18 cellular contexts compared by ENCODE assay signal in the genomic region with DNA sequence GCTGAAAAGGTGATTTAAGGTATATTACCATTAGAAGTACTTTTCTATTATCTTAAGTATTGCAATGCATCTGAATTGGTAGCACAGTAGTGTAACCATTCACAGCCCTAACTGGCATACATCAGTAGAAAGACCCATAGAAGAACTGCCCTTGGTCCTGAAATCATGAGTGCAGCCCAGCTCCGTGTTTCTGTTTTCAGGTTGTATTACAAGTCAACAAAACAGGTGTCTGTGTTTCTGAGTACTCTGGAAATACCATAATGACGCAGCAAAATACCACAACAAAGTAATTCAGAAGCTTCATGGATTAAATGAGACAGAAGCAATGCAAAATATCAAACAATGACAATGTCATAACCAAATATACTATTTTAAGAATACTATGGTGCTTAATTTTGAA.
"Had no signal": no experiment of that assay in that cellular context is flagged by ENCODE, and none has a peak within 500 bp of the region (broad histone marks: within the 10 kb centered on the region; RNA-seq: fewer than 3 reads in every experiment).

No MANE protein-coding gene starts in this region.

- H3K4me3 ChIP-seq: esophagus squamous epithelium, left ventricle myocardium inferior, pancreas, upper lobe of right lung had no signal

- H3K27ac Mint-ChIP-seq: activated naive CD4-positive, alpha-beta T cell treated with anti-CD3 and anti-CD28 coated beads, Interleukin-2, amount 50 U/mL, for 72 hours; stimulated activated naive CD8-positive, alpha-beta T cell treated with anti-CD3 and anti-CD28 coated beads, Interleukin-15, Interleukin-2, amounts not matched to agents 100 ng/mL and 50 ng/mL, for 24 hours had no signal

- ATAC-seq: activated CD4-positive, CD25-positive, alpha-beta regulatory T cell treated with anti-CD3 and anti-CD28 coated beads, Interleukin-2, amount 50 U/mL, for 24 hours; activated naive CD4-positive, alpha-beta T cell treated with anti-CD3 and anti-CD28 coated beads, Interleukin-2, amount 50 U/mL, for 72 hours; pancreas; upper lobe of right lung had no signal

- H3K36me3 ChIP-seq: brain microvascular endothelial cell, esophagus squamous epithelium, left ventricle myocardium inferior, pancreas, upper lobe of right lung had no signal

- H3K4me3 Mint-ChIP-seq: neural crest cell; stimulated activated naive CD8-positive, alpha-beta T cell treated with anti-CD3 and anti-CD28 coated beads, Interleukin-15, Interleukin-2, amounts not matched to agents 100 ng/mL and 50 ng/mL, for 24 hours had no signal

- H3K9me3 ChIP-seq: esophagus squamous epithelium, pancreas, upper lobe of right lung had no signal

- H3K27me3 ChIP-seq: brain microvascular endothelial cell, esophagus squamous epithelium, pancreas, upper lobe of right lung had no signal

- H3K36me3 Mint-ChIP-seq: activated naive CD4-positive, alpha-beta T cell treated with anti-CD3 and anti-CD28 coated beads, Interleukin-2, amount 50 U/mL, for 72 hours had no signal

- DNase-seq: activated T-cell treated with anti-CD3 and anti-CD28 coated beads, Interleukin-2, amount 50 U/mL, for 1 hour; amniotic stem cell; brain microvascular endothelial cell; cerebellar nuclear complex; dermis blood vessel endothelial cell; esophagus squamous epithelium; foreskin fibroblast; glutamatergic neuron; islet precursor cell; left ventricle myocardium inferior; mesenchymal stem cell; pancreas; stimulated activated CD4-positive, alpha-beta T cell treated with anti-CD3 and anti-CD28 coated beads, Interleukin-4, amount 100 ng/mL, for 1 hour; upper lobe of right lung had no signal

- H3K4me1 ChIP-seq: esophagus squamous epithelium, left ventricle myocardium inferior, pancreas, upper lobe of right lung had no signal

- H3K27ac ChIP-seq: brain microvascular endothelial cell, esophagus squamous epithelium, left ventricle myocardium inferior, pancreas, upper lobe of right lung had no signal

- H3K4me1 Mint-ChIP-seq: neural crest cell had no signal

- FAIRE-seq: pancreas had no signal
